Comparison of ENCODE assay signal across 1 cellular context in genomic region chr20:25178563-25179438, GRCh38.
TF ChIP-seq lines count a peak whose summit lies in the region.

No MANE protein-coding gene starts in this region.

TF ChIP-seq in HepG2, 621 proteins besides CTCF, POLR2A, EP300 and RAD21 (continued from another document):
- peak; percentile 30; the same call in 1 of the 2 replicates for TF ChIP-seq ARID5B (CRISPR knock-in tag; IDR thresholded peaks at IDR 0.05)
- 0 out of 2 replicates have a peak, but pooled peaks have one; percentile 34 for TF ChIP-seq ZNF318 (CRISPR knock-in tag; IDR thresholded peaks at IDR 0.05)
- TF ChIP-seq SSRP1 (CRISPR knock-in tag; IDR thresholded peaks at IDR 0.05), result 0 out of 2 replicates have a peak, but pooled peaks have one; percentile 50
